ENCODE assay signal across 3 cellular contexts in genomic region chr5:95931118-95931833, GRCh38.
A peak's percentile ranks its signal among the peaks of the same experiment; 100 is the strongest.
TF ChIP-seq lines count a peak whose summit lies in the region.

No MANE protein-coding gene starts in this region.

TF ChIP-seq in SK-N-SH, 30 proteins besides CTCF, POLR2A, EP300 and RAD21:
- no peak for TF ChIP-seq MEF2A (IDR thresholded peaks at IDR 0.05; ENCODE audit: borderline replicate concordance, low read depth)
- TF ChIP-seq GATA2 (CRISPR knock-in tag; IDR thresholded peaks at IDR 0.05), result 0 out of 2 replicates have a peak, but pooled peaks have one; percentile 12
- no peak for TF ChIP-seq PBX3 (IDR thresholded peaks at IDR 0.05)
- no peak for TF ChIP-seq YY1 (IDR thresholded peaks at IDR 0.05; ENCODE audit: low read depth)
- no peak for TF ChIP-seq MXI1 (IDR thresholded peaks at IDR 0.05; ENCODE audit: low read depth, low read length)
- TF ChIP-seq RCOR1 (IDR thresholded peaks at IDR 0.05; ENCODE audit: low read length), result no peak
- peak; percentile 43; the same call in 1 of the 2 replicates for TF ChIP-seq NFIC (IDR thresholded peaks at IDR 0.05; ENCODE audit: borderline replicate concordance)
- TF ChIP-seq ZBTB33 (IDR thresholded peaks at IDR 0.05; ENCODE audit: borderline replicate concordance, low read depth), result no peak
- TF ChIP-seq RXRA (IDR thresholded peaks at IDR 0.05; ENCODE audit: borderline replicate concordance, low read depth), result no peak
TF ChIP-seq in SK-N-SH: peak in this region for 2.

TF ChIP-seq in SK-N-SH treated with all-trans-retinoic acid at 6 μM for 48 hours, 23 proteins besides CTCF, POLR2A, EP300 and RAD21:
- TF ChIP-seq TOX (CRISPR knock-in tag; IDR thresholded peaks at IDR 0.05; ENCODE audit: borderline replicate concordance) (no peak), RARB (CRISPR knock-in tag; IDR thresholded peaks at IDR 0.05) (no peak), SNAI2 (CRISPR knock-in tag; IDR thresholded peaks at IDR 0.05) (no peak)
TF ChIP-seq in SK-N-SH treated with all-trans-retinoic acid at 6 μM for 48 hours: peak in this region for 0.

TF ChIP-seq in GM12878, 131 proteins besides CTCF, POLR2A, EP300 and RAD21:
- TF ChIP-seq CHD1 (IDR thresholded peaks at IDR 0.05; ENCODE audit: low read depth, low read length) (no peak), POLR2AphosphoS2 (IDR thresholded peaks at IDR 0.05; ENCODE audit: low read depth, low read length) (no peak)
